In genomic region chr1:54358503-54359168, GRCh38 we compare ENCODE assay signal across 19 cellular contexts. TPM values are rescaled to one million over a fixed set of nuclear protein-coding genes. Genes with fewer than 3 reads are reported as not detected.
A peak's percentile ranks its signal among the peaks of the same experiment; 100 is the strongest.
DNase-seq lines count a peak whose midpoint lies in the region; ATAC-seq and TF ChIP-seq lines count a peak whose summit lies in the region.
"Had no signal": no experiment of that assay in that cellular context is flagged by ENCODE, and none has a peak within 500 bp of the region (broad histone marks: within the 10 kb centered on the region; RNA-seq: fewer than 3 reads in every experiment).

No MANE protein-coding gene starts in this region.

- POLR2A ChIA-PET in CD4-positive, alpha-beta T cell (lab: Charles Lee): no interaction called here
- POLR2A ChIA-PET in HEK293 (lab: Yijun Ruan, JAX): interaction anchor here (0.6 to 1.4 kb wide), 2 partner anchors 159 to 305 kb away, joined by 3 read pairs; partner anchors contain the start of genes CYB5RL and MRPL37

- TF ChIP-seq CTCF in CD4-positive, alpha-beta T cell (IDR thresholded peaks at IDR 0.05): no peak
- no peak for TF ChIP-seq CTCF in HEK293 (tag by site-specific recombination; IDR thresholded peaks at IDR 0.05)
- TF ChIP-seq CTCF in mesothelial cell of epicardium (IDR thresholded peaks at IDR 0.05; ENCODE audit: unreplicated experiment): no peak
- TF ChIP-seq CTCF in vagina (IDR thresholded peaks at IDR 0.05): no peak

- CTCF ChIA-PET in CD4-positive, alpha-beta T cell (lab: Charles Lee): interaction anchor here (0.6 to 0.7 kb wide), 3 partner anchors 72 to 1436 kb away, joined by 3 to 4 read pairs (median 3); no protein-coding TSS in a partner anchor
- CTCF ChIA-PET in HEK293 (lab: Yijun Ruan, JAX): interaction anchor here (0.6 to 1.5 kb wide), 2 partner anchors 131 to 145 kb away, joined by 3 to 7 read pairs; no protein-coding TSS in a partner anchor

- no peaks in the 10 kb centered on the region for H3K27me3 ChIP-seq in CD4-positive, alpha-beta T cell (ENCODE audit: control insufficient read depth, insufficient read depth, low read length)
- H3K27me3 ChIP-seq in vagina: no peaks in the 10 kb centered on the region
- H3K27me3 ChIP-seq: brain microvascular endothelial cell had no signal

- no peak for ATAC-seq in CD4-positive, alpha-beta T cell (ENCODE audit: poor library complexity)
- no peak for ATAC-seq in stimulated activated naive CD8-positive, alpha-beta T cell treated with anti-CD3 and anti-CD28 coated beads, Interleukin-15, Interleukin-2, amounts not matched to agents 100 U/mL and 50 U/mL, for 24 hours
- ATAC-seq in GM21526 (IDR thresholded peaks at IDR 0.05; ENCODE audit: low FRiP score, unreplicated experiment): no peak
- ATAC-seq: mucosa of descending colon, PC-3 had no signal

- H3K4me1 Mint-ChIP-seq in CD4-positive, alpha-beta T cell (ENCODE audit: low read depth): peaks cover 97% of the 10 kb centered on the region
- H3K4me1 Mint-ChIP-seq in mesothelial cell of epicardium: peaks cover 76% of the 10 kb centered on the region

- no peak for DNase-seq in CD4-positive, alpha-beta T cell
- DNase-seq in cerebellar cortex (ENCODE audit: low spot score) (peak; percentile 83), mesothelial cell of epicardium (ENCODE audit: low spot score in 2 of 2, unreplicated experiment in 2 of 2) (no peak), vagina (ENCODE audit: extremely low spot score in 2 of 2) (no peak)
- no peak for DNase-seq in central memory CD4-positive, alpha-beta T cell
- DNase-seq in stimulated activated naive CD8-positive, alpha-beta T cell treated with anti-CD3 and anti-CD28 coated beads, Interleukin-15, Interleukin-2, amounts not matched to agents 100 U/mL and 50 U/mL, for 24 hours: no peak
- DNase-seq: activated CD4-positive, alpha-beta T cell treated with anti-CD3 and anti-CD28 coated beads, Interleukin-2, amount 10 ng/mL, durations not matched to agents 7 days and 5 days; activated CD8-positive, alpha-beta memory T cell treated with anti-CD3 and anti-CD28 coated beads, Interleukin-2, amount 50 U/mL, for 48 hours; brain microvascular endothelial cell; effector CD4-positive, alpha-beta T cell; hippocampal formation; mucosa of descending colon; NCI-H1694 treated with DMSO at 0.1 percent for 48 hours; NCI-H526; PC-3; stimulated activated CD4-positive, alpha-beta T cell treated with anti-CD3 and anti-CD28 coated beads, Interleukin-4, amount 100 ng/mL, for 24 hours; stimulated activated CD8-positive, alpha-beta memory T cell treated with anti-CD3 and anti-CD28 coated beads, Interleukin-4, amount 100 ng/mL, for 48 hours had no signal

- H3K4me3 Mint-ChIP-seq in CD4-positive, alpha-beta T cell: no peak overlapping the region
- H3K4me3 Mint-ChIP-seq in mesothelial cell of epicardium: no peak overlapping the region
- H3K4me3 Mint-ChIP-seq: activated CD4-positive, alpha-beta T cell treated with anti-CD3 and anti-CD28 coated beads, Interleukin-2, amount 10 ng/mL, durations not matched to agents 7 days and 5 days had no signal

- H3K9me3 ChIP-seq in CD4-positive, alpha-beta T cell (ENCODE audit: control insufficient read depth, low read length): no peaks in the 10 kb centered on the region
- H3K9me3 ChIP-seq in HEK293 (ENCODE audit: control insufficient read depth, insufficient read depth, low read depth, low read length) (no peaks in the 10 kb centered on the region), vagina (no peaks in the 10 kb centered on the region)
- H3K9me3 ChIP-seq: mucosa of descending colon had no signal

- TF ChIP-seq POLR2A in vagina (IDR thresholded peaks at IDR 0.05): no peak

- H3K4me1 ChIP-seq in HEK293 (ENCODE audit: control insufficient read depth, insufficient read depth, low read length) (peaks cover 4% of the 10 kb centered on the region; the same call in 1 of the 2 replicates), vagina (peaks cover 75% of the 10 kb centered on the region)

- H3K27ac ChIP-seq in CD4-positive, alpha-beta T cell (ENCODE audit: low read depth, low read length): no peak overlapping the region
- H3K27ac ChIP-seq in HEK293 (ENCODE audit: extremely low read depth, low read depth, low read length) (no peak overlapping the region), vagina (no peak overlapping the region)
- H3K27ac ChIP-seq: brain microvascular endothelial cell had no signal

- peaks cover 8% of the 10 kb centered on the region for H3K36me3 Mint-ChIP-seq in CD4-positive, alpha-beta T cell (ENCODE audit: low read depth)
- H3K36me3 Mint-ChIP-seq in mesothelial cell of epicardium: peaks cover 10% of the 10 kb centered on the region

- no peak overlapping the region for H3K4me3 ChIP-seq in HEK293 (ENCODE audit: low read depth, low read length)
- H3K4me3 ChIP-seq in vagina: no peak overlapping the region
- H3K4me3 ChIP-seq: mucosa of descending colon had no signal

- H3K27ac Mint-ChIP-seq in CD4-positive, alpha-beta T cell: peak overlapping the region; percentile 94
- peak overlapping the region; percentile 59 for H3K27ac Mint-ChIP-seq in mesothelial cell of epicardium

- intact Hi-C loops in CD4-positive, alpha-beta T cell (cut with DNase I, micrococcal nuclease): loop anchor here in 1 of 2 experiments (5.0 kb wide), 1 partner anchor 71 kb away; no protein-coding TSS in a partner anchor
- intact Hi-C loops in vagina (cut with DNase I): no loop called here

- no peaks in the 10 kb centered on the region for H3K27me3 Mint-ChIP-seq in CD4-positive, alpha-beta T cell
- H3K27me3 Mint-ChIP-seq in mesothelial cell of epicardium (ENCODE audit: low read depth): no peaks in the 10 kb centered on the region
- H3K27me3 Mint-ChIP-seq: activated CD4-positive, alpha-beta T cell treated with anti-CD3 and anti-CD28 coated beads, Interleukin-2, amount 10 ng/mL, durations not matched to agents 7 days and 5 days had no signal

- no peaks in the 10 kb centered on the region for H3K9me3 Mint-ChIP-seq in CD4-positive, alpha-beta T cell
- H3K9me3 Mint-ChIP-seq in mesothelial cell of epicardium: no peaks in the 10 kb centered on the region
- H3K9me3 Mint-ChIP-seq: activated CD4-positive, alpha-beta T cell treated with anti-CD3 and anti-CD28 coated beads, Interleukin-2, amount 10 ng/mL, durations not matched to agents 7 days and 5 days had no signal

- H3K36me3 ChIP-seq in HEK293 (ENCODE audit: control insufficient read depth in 2 of 2, insufficient read depth in 1 of 2, low read length in 2 of 2): peaks cover 0 to 15% of the 10 kb centered on the region in 2 experiments; a peak in 1 of 3 replicates
- no peaks in the 10 kb centered on the region for H3K36me3 ChIP-seq in vagina
- H3K36me3 ChIP-seq: brain microvascular endothelial cell had no signal

TF ChIP-seq in HEK293, 187 proteins besides CTCF, POLR2A, EP300 and RAD21 (continues in another document):
- TF ChIP-seq ZNF184 (tag by site-specific recombination; IDR thresholded peaks at IDR 0.05) (no peak), ZNF585B (tag by site-specific recombination; IDR thresholded peaks at IDR 0.05) (no peak), ZNF610 (tag by site-specific recombination; IDR thresholded peaks at IDR 0.05; ENCODE audit: borderline replicate concordance) (no peak), ZNF23 (tag by site-specific recombination; IDR thresholded peaks at IDR 0.05; ENCODE audit: borderline replicate concordance) (no peak), REST (tag by site-specific recombination; IDR thresholded peaks at IDR 0.05) (peak; percentile 83), EGR2 (tag by site-specific recombination; IDR thresholded peaks at IDR 0.05; ENCODE audit: low read depth) (0 out of 2 replicates have a peak, but pooled peaks have one; percentile 32), ZBTB17 (tag by site-specific recombination; IDR thresholded peaks at IDR 0.05) (no peak), SP3 (tag by site-specific recombination; IDR thresholded peaks at IDR 0.05) (no peak), PRDM6 (tag by site-specific recombination; IDR thresholded peaks at IDR 0.05) (no peak)

RNA-seq across cellular contexts. Expression of gene SSBP3, which starts 47.6 kb away (rescaled TPM):
- total RNA-seq in CD4-positive, alpha-beta T cell: 10 to 100 TPM; 50.6 to 52.4 TPM
- 171 to 188 TPM (median 172 TPM) in 3 replicates for total RNA-seq in mesothelial cell of epicardium
- total RNA-seq in vagina: 70.7 TPM
